20 cellular contexts compared by ENCODE assay signal in the genomic region with DNA sequence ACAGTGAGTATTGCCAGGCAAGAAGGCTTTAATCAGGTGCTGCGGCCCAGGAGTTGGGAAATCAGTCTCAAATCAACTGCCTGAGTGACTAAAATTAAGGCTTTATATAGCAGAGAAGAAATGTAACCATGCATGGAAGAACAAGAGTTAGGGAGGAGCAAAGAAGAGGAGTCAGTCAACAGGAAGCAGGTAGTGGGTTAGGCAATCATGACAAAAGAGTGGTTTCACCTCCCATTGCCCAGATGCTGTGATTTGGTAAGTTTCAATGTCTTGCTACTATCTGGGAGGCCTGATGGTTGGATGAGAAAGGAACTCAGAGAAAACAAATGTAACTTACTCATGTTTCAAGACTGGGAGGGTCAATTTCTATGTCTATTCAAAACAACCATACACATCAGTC.
"Had no signal": no experiment of that assay in that cellular context is flagged by ENCODE, and none has a peak within 500 bp of the region (broad histone marks: within the 10 kb centered on the region; RNA-seq: fewer than 3 reads in every experiment).

No MANE protein-coding gene starts in this region.

- H3K27me3 Mint-ChIP-seq: activated B cell treated with CpG ODN at 0.5 μM for 24 hours; stimulated activated naive B cell treated with anti-CD40 and anti-IgM and Interleukin-4, amounts not matched to agents 10 μg/mL and 1 μg/mL and 100 μg/mL, for 72 hours had no signal

- H3K36me3 ChIP-seq: spleen, tibial artery had no signal

- H3K4me1 ChIP-seq: spleen, tibial artery had no signal

- H3K36me3 Mint-ChIP-seq: stimulated activated naive B cell treated with anti-CD40 and anti-IgM and Interleukin-4, amounts not matched to agents 10 μg/mL and 1 μg/mL and 100 μg/mL, for 72 hours had no signal

- H3K27ac Mint-ChIP-seq: activated B cell treated with CpG ODN at 0.5 μM for 24 hours; activated naive CD4-positive, alpha-beta T cell treated with anti-CD3 and anti-CD28 coated beads for 36 hours; activated T-helper 2 cell treated with anti-CD3 and anti-CD28 coated beads, Interferon-gamma antibody, Interleukin-2, Interleukin-4, amounts not matched to agents 10 μg/mL and 5 μg/mL and 100 μg/mL, durations not matched to agents 14 hours and 24 hours and 36 hours; stimulated activated naive B cell treated with anti-CD40 and anti-IgM and Interleukin-4, amounts not matched to agents 10 μg/mL and 1 μg/mL and 100 μg/mL, for 72 hours; T-helper 2 cell treated with Interferon-gamma antibody and Interleukin-4, amounts not matched to agents 5 μg/mL and 100 μg/mL, for 36 hours had no signal

- H3K4me3 Mint-ChIP-seq: activated B cell treated with CpG ODN at 0.5 μM for 24 hours; activated naive CD4-positive, alpha-beta T cell treated with anti-CD3 and anti-CD28 coated beads for 36 hours; stimulated activated naive B cell treated with anti-CD40 and anti-IgM and Interleukin-4, amounts not matched to agents 10 μg/mL and 1 μg/mL and 100 μg/mL, for 72 hours; T-helper 2 cell treated with Interferon-gamma antibody and Interleukin-4, amounts not matched to agents 5 μg/mL and 100 μg/mL, for 36 hours had no signal

- H3K27me3 ChIP-seq: spleen, tibial artery had no signal

- ATAC-seq: left lobe of liver; stimulated activated naive B cell treated with anti-CD40 and anti-IgM and Interleukin-4, amounts not matched to agents 10 μg/mL and 1 μg/mL and 100 μg/mL, for 72 hours had no signal

- H3K27ac ChIP-seq: dorsolateral prefrontal cortex, SK-N-MC, spleen, tibial artery had no signal

- DNase-seq: activated B cell treated with CpG ODN at 0.5 μM for 24 hours; activated CD4-positive, alpha-beta T cell treated with anti-CD3 and anti-CD28 coated beads, Interleukin-2, amount 50 U/mL, for 1 hour; activated naive CD4-positive, alpha-beta T cell treated with anti-CD3 and anti-CD28 coated beads for 36 hours; activated T-cell treated with anti-CD3 and anti-CD28 coated beads for 4 hours; amygdala; caudate nucleus; dorsolateral prefrontal cortex; foreskin melanocyte; glutamatergic neuron; kidney; occipital lobe; retina; spleen; stimulated activated naive B cell treated with anti-CD40 and anti-IgM and Interleukin-4, amounts not matched to agents 10 μg/mL and 1 μg/mL and 100 μg/mL, for 72 hours; tibial artery had no signal

- H3K4me1 Mint-ChIP-seq: activated B cell treated with CpG ODN at 0.5 μM for 24 hours; stimulated activated naive B cell treated with anti-CD40 and anti-IgM and Interleukin-4, amounts not matched to agents 10 μg/mL and 1 μg/mL and 100 μg/mL, for 72 hours had no signal

- H3K4me3 ChIP-seq: dorsolateral prefrontal cortex, lung, SK-N-MC, spleen, tibial artery had no signal

- H3K9me3 ChIP-seq: tibial artery had no signal
